ENCODE assay signal across 9 cellular contexts in genomic region chr2:109260886-109261700, GRCh38.
DNase-seq lines count a peak whose midpoint lies in the region; ATAC-seq, FAIRE-seq and TF ChIP-seq lines count a peak whose summit lies in the region.
"Had no signal": no experiment of that assay in that cellular context is flagged by ENCODE, and none has a peak within 500 bp of the region (broad histone marks: within the 10 kb centered on the region; RNA-seq: fewer than 3 reads in every experiment).

No MANE protein-coding gene starts in this region.

- H3K27ac ChIP-seq in brain microvascular endothelial cell, result no peak overlapping the region
- H3K27ac ChIP-seq in pancreas, result peak overlapping the region in 3 of 4 donors; percentile 0 to 31 (median 6)
- H3K27ac ChIP-seq: C4-2B had no signal

- no peaks in the 10 kb centered on the region for H3K9me3 ChIP-seq in pancreas

- in situ Hi-C loops in brain microvascular endothelial cell (cut with HindIII; ENCODE audit: low pct_ligation_motif_present, low sequenced_read_pairs), result no loop called here

- ATAC-seq in pancreas (peak; percentile 61 to 85 (median 80)), HG02610 (IDR thresholded peaks at IDR 0.05; ENCODE audit: unreplicated experiment) (no peak)

- peaks cover 0 to 13% (median 11%) of the 10 kb centered on the region in 3 donors for H3K4me1 ChIP-seq in pancreas

- TF ChIP-seq CTCF in brain microvascular endothelial cell (IDR thresholded peaks at IDR 0.05; ENCODE audit: low read depth, low read length, missing control alignments), result peak; percentile 62
- no peak for TF ChIP-seq CTCF in pancreas (IDR thresholded peaks at IDR 0.05)

- H3K36me3 ChIP-seq in brain microvascular endothelial cell (replicated peaks) (no peaks in the 10 kb centered on the region), pancreas (no peaks in the 10 kb centered on the region)

- H3K4me3 ChIP-seq in brain microvascular endothelial cell (ENCODE audit: low read depth, low read length), result no peak overlapping the region
- H3K4me3 ChIP-seq in pancreas, result no peak overlapping the region

- peaks cover 7% of the 10 kb centered on the region for H3K27me3 ChIP-seq in brain microvascular endothelial cell (replicated peaks)
- no peaks in the 10 kb centered on the region for H3K27me3 ChIP-seq in pancreas

- WGBS in pancreas, 2 donors, result 30 to 36% methylated on average over 8 of the region's 8 CpGs

- peak; percentile 22 for DNase-seq in NCI-H2107 treated with DMSO at 0.1 percent for 48 hours (lab: John Stamatoyannopoulos, UW; ENCODE audit: unreplicated experiment)
- DNase-seq in NCI-H2107 (lab: John Stamatoyannopoulos, UW), result no peak
- DNase-seq in NCI-H1417 (lab: John Stamatoyannopoulos, UW), result peak; percentile 61 to 97 (median 92)
- DNase-seq in brain microvascular endothelial cell, result no peak
- peak in 4 of 6 donors; percentile 36 to 67 (median 44) for DNase-seq in pancreas
- DNase-seq in OCI-M2 (lab: John Stamatoyannopoulos, UW; ENCODE audit: unreplicated experiment), result no peak
- DNase-seq in activated T-cell treated with anti-CD3 and anti-CD28 coated beads, Interleukin-2, amount 50 U/mL, for 48 hours, result no peak

- intact Hi-C loops in pancreas (cut with DNase I), result no loop called here

- no peak for FAIRE-seq in pancreas (lab: Jason Lieb, UNC)

Comparison
In these comparisons a context has a peak if more than half of its experiments do, and no peak if none do; other contexts are left out.
1. DNase-seq: peak in NCI-H2107 treated with DMSO at 0.1 percent for 48 hours (single experiment), NCI-H1417 (3 of 3) and pancreas (4 of 6); none in NCI-H2107 (single experiment), brain microvascular endothelial cell (single experiment), OCI-M2 (single experiment) and activated T-cell treated with anti-CD3 and anti-CD28 coated beads, Interleukin-2, amount 50 U/mL, for 48 hours (0 of 2).